ENCODE assay signal across 34 cellular contexts in genomic region chr9:135765416-135765815, GRCh38.
"Had no signal": no experiment of that assay in that cellular context is flagged by ENCODE, and none has a peak within 500 bp of the region (broad histone marks: within the 10 kb centered on the region; RNA-seq: fewer than 3 reads in every experiment).

No MANE protein-coding gene starts in this region.

- H3K27me3 ChIP-seq: MG63 had no signal

- H3K27ac ChIP-seq: KMS-11 had no signal

- H3K36me3 ChIP-seq: MG63 had no signal

- DNase-seq: Karpas-422, Kasumi-1, MG63, MM.1S, MV-4-11, NCI-H1048, NCI-H1092, NCI-H1092 treated with DMSO at 0.1 percent for 48 hours, NCI-H1105, NCI-H1105 treated with DMSO at 0.1 percent for 48 hours, NCI-H1417, NCI-H1417 treated with DMSO at 0.1 percent for 48 hours, NCI-H1436, NCI-H1436 treated with DMSO at 0.1 percent for 48 hours, NCI-H146, NCI-H1694, NCI-H1694 treated with DMSO at 0.1 percent for 48 hours, NCI-H187, NCI-H187 treated with DMSO at 0.1 percent for 48 hours, NCI-H1930, NCI-H2029, NCI-H2029 treated with DMSO at 0.1 percent for 48 hours, NCI-H2081, NCI-H2081 treated with DMSO at 0.1 percent for 48 hours, NCI-H2107, NCI-H2171, NCI-H2171 treated with DMSO at 0.1 percent for 48 hours, NCI-H2227 treated with DMSO at 0.1 percent for 48 hours, NCI-H226, NCI-H345, NCI-H446, NCI-H446 treated with DMSO at 0.1 percent for 48 hours, NCI-H510A had no signal

- H3K4me2 ChIP-seq: KMS-11 had no signal

- H3K4me3 ChIP-seq: MG63 had no signal

- H3K9ac ChIP-seq: KMS-11 had no signal
